ENCODE assay signal across 9 cellular contexts in the genomic region with DNA sequence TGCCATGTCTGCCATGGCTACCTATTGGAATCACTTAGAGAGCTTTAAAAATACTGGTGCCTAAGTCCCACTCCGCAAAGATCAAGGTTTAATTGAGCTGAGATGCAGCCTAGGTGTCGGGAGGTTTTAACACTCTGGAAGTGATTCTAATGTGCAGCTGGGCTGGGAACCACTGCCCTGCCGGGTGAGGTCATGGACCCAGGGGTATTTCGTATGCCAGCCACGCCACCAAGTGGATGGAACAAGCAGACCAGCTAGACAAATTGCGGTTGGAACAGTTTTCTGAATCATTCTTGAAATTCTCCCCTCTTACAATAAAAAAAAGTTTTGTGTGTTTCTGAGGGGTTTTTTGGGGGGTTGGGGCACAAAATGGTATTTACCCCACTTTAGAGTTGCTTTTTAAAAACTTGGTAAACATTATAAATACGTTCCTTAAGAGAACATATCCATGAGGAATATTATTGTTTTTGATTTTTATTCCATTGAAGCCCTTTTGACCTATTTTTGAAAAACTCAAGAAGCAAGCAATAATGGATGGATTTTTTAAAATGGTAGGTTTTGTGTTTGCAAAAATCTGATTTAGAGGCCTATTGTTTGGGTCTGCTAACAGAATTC.
DNase-seq lines count a peak whose midpoint lies in the region; ATAC-seq and TF ChIP-seq lines count a peak whose summit lies in the region.
"Had no signal": no experiment of that assay in that cellular context is flagged by ENCODE, and none has a peak within 500 bp of the region (broad histone marks: within the 10 kb centered on the region; RNA-seq: fewer than 3 reads in every experiment).

No MANE protein-coding gene starts in this region.

- peak overlapping the region; percentile 63 for H3K9ac ChIP-seq in OCI-LY3 (ENCODE audit: low read length)

- whole genome bisulfite sequencing in prostate gland = 16% methylated on average over 7 of the region's 7 CpGs

- H3K4me3 ChIP-seq in HL-60 (replicated peaks; ENCODE audit: insufficient read depth, low read length) (no peak overlapping the region), OCI-LY3 (ENCODE audit: low read length) (peak overlapping the region; percentile 56), prostate gland (no peak overlapping the region)

- peak overlapping the region; percentile 79 for H2AFZ ChIP-seq in OCI-LY3 (ENCODE audit: low read depth, low read length)

- H3K36me3 ChIP-seq in OCI-LY3 (replicated peaks; ENCODE audit: low read depth, low read length) (no peaks in the 10 kb centered on the region), prostate gland (no peaks in the 10 kb centered on the region)

- no peak overlapping the region for H3K4me3 Mint-ChIP-seq in activated T-helper 2 cell treated with anti-CD3 and anti-CD28 coated beads, Interferon-gamma antibody, Interleukin-2, Interleukin-4, amounts not matched to agents 10 μg/mL and 5 μg/mL and 100 μg/mL, durations not matched to agents 14 hours and 24 hours and 36 hours (ENCODE audit: low read depth)
- H3K4me3 Mint-ChIP-seq in glutamatergic neuron (ENCODE audit: unreplicated experiment) = no peak overlapping the region
- H3K4me3 Mint-ChIP-seq: activated naive CD8-positive, alpha-beta T cell had no signal

- TF ChIP-seq CTCF in HL-60 (IDR thresholded peaks at IDR 0.05; ENCODE audit: insufficient read depth, low read length) (peak; percentile 47), OCI-LY3 (IDR thresholded peaks at IDR 0.05; ENCODE audit: low read depth, low read length) (peak; percentile 88), glutamatergic neuron (IDR thresholded peaks at IDR 0.05; ENCODE audit: partially characterized antibody, unreplicated experiment) (peak; percentile 51), prostate gland (IDR thresholded peaks at IDR 0.05) (peak in 3 of 4 experiments; percentile 37 to 68 (median 51))

- H3K36me3 Mint-ChIP-seq in activated T-helper 2 cell treated with anti-CD3 and anti-CD28 coated beads, Interferon-gamma antibody, Interleukin-2, Interleukin-4, amounts not matched to agents 10 μg/mL and 5 μg/mL and 100 μg/mL, durations not matched to agents 14 hours and 24 hours and 36 hours (ENCODE audit: low read depth) = no peaks in the 10 kb centered on the region
- H3K36me3 Mint-ChIP-seq in glutamatergic neuron (ENCODE audit: unreplicated experiment) = no peaks in the 10 kb centered on the region
- H3K36me3 Mint-ChIP-seq: activated naive CD8-positive, alpha-beta T cell had no signal

- peaks cover 18% of the 10 kb centered on the region for H3K4me1 Mint-ChIP-seq in activated T-helper 2 cell treated with anti-CD3 and anti-CD28 coated beads, Interferon-gamma antibody, Interleukin-2, Interleukin-4, amounts not matched to agents 10 μg/mL and 5 μg/mL and 100 μg/mL, durations not matched to agents 14 hours and 24 hours and 36 hours (ENCODE audit: low read depth)
- no peaks in the 10 kb centered on the region for H3K4me1 Mint-ChIP-seq in glutamatergic neuron (ENCODE audit: low read depth, unreplicated experiment)

- H3K9me3 ChIP-seq in OCI-LY3 (ENCODE audit: insufficient read depth, low read length) = no peaks in the 10 kb centered on the region
- no peaks in the 10 kb centered on the region for H3K9me3 ChIP-seq in prostate gland

- intact Hi-C loops in activated T-helper 2 cell treated with anti-CD3 and anti-CD28 coated beads, Interferon-gamma antibody, Interleukin-2, Interleukin-4, amounts not matched to agents 10 μg/mL and 5 μg/mL and 100 μg/mL, durations not matched to agents 14 hours and 24 hours and 36 hours (cut with micrococcal nuclease) = loop anchor here (1.0 to 5.0 kb wide), 6 partner anchors 40 to 713 kb away; no protein-coding TSS in a partner anchor
- intact Hi-C loops in prostate gland (cut with DNase I) = no loop called here

- no peak overlapping the region for H3K27ac ChIP-seq in HL-60 (replicated peaks)
- peak overlapping the region; percentile 52 for H3K27ac ChIP-seq in OCI-LY3 (ENCODE audit: low read length)
- H3K27ac ChIP-seq in prostate gland = no peak overlapping the region

- TF ChIP-seq POLR2A in prostate gland (IDR thresholded peaks at IDR 0.05) = no peak

- no peaks in the 10 kb centered on the region for H3K9me3 Mint-ChIP-seq in activated T-helper 2 cell treated with anti-CD3 and anti-CD28 coated beads, Interferon-gamma antibody, Interleukin-2, Interleukin-4, amounts not matched to agents 10 μg/mL and 5 μg/mL and 100 μg/mL, durations not matched to agents 14 hours and 24 hours and 36 hours
- peaks cover 2% of the 10 kb centered on the region for H3K9me3 Mint-ChIP-seq in glutamatergic neuron (ENCODE audit: unreplicated experiment)

- H3K27ac Mint-ChIP-seq in activated T-helper 2 cell treated with anti-CD3 and anti-CD28 coated beads, Interferon-gamma antibody, Interleukin-2, Interleukin-4, amounts not matched to agents 10 μg/mL and 5 μg/mL and 100 μg/mL, durations not matched to agents 14 hours and 24 hours and 36 hours = no peak overlapping the region
- H3K27ac Mint-ChIP-seq in glutamatergic neuron (ENCODE audit: unreplicated experiment) = no peak overlapping the region
- H3K27ac Mint-ChIP-seq: activated naive CD8-positive, alpha-beta T cell had no signal

- no peaks in the 10 kb centered on the region for H4K20me1 ChIP-seq in OCI-LY3 (ENCODE audit: insufficient read depth, low read length)

- no peaks in the 10 kb centered on the region for H3K27me3 ChIP-seq in HL-60 (ENCODE audit: insufficient read depth, poor library complexity, severe bottlenecking)
- no peaks in the 10 kb centered on the region for H3K27me3 ChIP-seq in OCI-LY3 (ENCODE audit: low read depth, low read length)
- no peaks in the 10 kb centered on the region for H3K27me3 ChIP-seq in prostate gland (replicated peaks; ENCODE audit: insufficient read depth)

- DNase-seq in DMS79 (lab: John Stamatoyannopoulos, UW) (peak; percentile 51), HL-60 (ENCODE audit: low read depth in 1 of 2, low spot score in 1 of 2) (peak in 1 of 2 experiments; percentile 83), glutamatergic neuron (peak; percentile 82), prostate gland (ENCODE audit: low spot score) (peak; percentile 21), middle frontal gyrus (ENCODE audit: extremely low spot score, low spot score) (no peak)
- DNase-seq in activated T-helper 2 cell treated with anti-CD3 and anti-CD28 coated beads, Interferon-gamma antibody, Interleukin-2, Interleukin-4, amounts not matched to agents 10 μg/mL and 5 μg/mL and 100 μg/mL, durations not matched to agents 14 hours and 24 hours and 36 hours (ENCODE audit: low spot score) = peak; percentile 56

- peak overlapping the region; percentile 76 for H3K4me2 ChIP-seq in OCI-LY3 (ENCODE audit: low read length)

- peaks cover 71% of the 10 kb centered on the region for H3K4me1 ChIP-seq in OCI-LY3 (ENCODE audit: low read length)
- no peaks in the 10 kb centered on the region for H3K4me1 ChIP-seq in prostate gland (replicated peaks)

- ATAC-seq in GM21360 (IDR thresholded peaks at IDR 0.05; ENCODE audit: unreplicated experiment) = peak; percentile 81

- H3K79me2 ChIP-seq in OCI-LY3 (ENCODE audit: low read length) = no peaks in the 10 kb centered on the region

- H3K27me3 Mint-ChIP-seq in activated T-helper 2 cell treated with anti-CD3 and anti-CD28 coated beads, Interferon-gamma antibody, Interleukin-2, Interleukin-4, amounts not matched to agents 10 μg/mL and 5 μg/mL and 100 μg/mL, durations not matched to agents 14 hours and 24 hours and 36 hours (ENCODE audit: low read depth) = peaks cover 8% of the 10 kb centered on the region
- no peaks in the 10 kb centered on the region for H3K27me3 Mint-ChIP-seq in glutamatergic neuron (ENCODE audit: unreplicated experiment)
